In the genomic region with DNA sequence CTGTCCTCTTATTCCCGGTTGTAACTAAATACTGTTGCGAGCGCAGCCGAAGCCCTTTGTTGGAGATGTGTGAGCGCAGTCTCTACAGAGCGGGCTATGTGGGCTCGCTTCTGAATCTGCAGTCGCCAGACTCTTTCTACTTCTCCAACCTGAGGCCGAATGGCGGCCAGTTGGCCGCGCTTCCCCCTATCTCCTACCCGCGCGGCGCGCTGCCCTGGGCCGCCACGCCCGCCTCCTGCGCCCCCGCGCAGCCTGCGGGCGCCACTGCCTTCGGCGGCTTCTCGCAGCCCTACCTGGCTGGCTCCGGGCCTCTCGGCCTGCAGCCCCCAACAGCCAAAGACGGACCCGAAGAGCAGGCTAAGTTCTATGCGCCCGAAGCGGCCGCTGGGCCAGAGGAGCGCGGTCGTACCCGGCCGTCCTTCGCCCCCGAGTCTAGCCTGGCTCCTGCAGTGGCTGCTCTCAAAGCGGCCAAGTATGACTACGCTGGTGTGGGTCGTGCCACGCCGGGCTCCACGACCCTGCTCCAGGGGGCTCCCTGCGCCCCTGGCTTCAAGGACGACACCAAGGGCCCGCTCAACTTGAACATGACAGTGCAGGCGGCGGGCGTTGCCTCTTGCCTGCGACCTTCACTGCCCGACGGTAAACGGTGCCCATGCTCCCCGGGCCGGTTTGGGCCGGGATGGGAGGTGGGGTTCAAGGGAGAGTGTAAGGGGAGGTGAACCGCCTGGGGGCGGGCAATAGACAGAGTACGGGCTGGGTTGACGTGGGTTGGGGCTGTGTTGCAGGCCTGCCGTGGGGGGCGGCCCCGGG, we compare ENCODE assay signal across 14 cellular contexts. TPM values are rescaled to one million over a fixed set of nuclear protein-coding genes. Genes with fewer than 3 reads are reported as not detected.
DNase-seq lines count a peak whose midpoint lies in the region; TF ChIP-seq lines count a peak whose summit lies in the region.
"Had no signal": no experiment of that assay in that cellular context is flagged by ENCODE, and none has a peak within 500 bp of the region (broad histone marks: within the 10 kb centered on the region; RNA-seq: fewer than 3 reads in every experiment).

A gene with protein sequence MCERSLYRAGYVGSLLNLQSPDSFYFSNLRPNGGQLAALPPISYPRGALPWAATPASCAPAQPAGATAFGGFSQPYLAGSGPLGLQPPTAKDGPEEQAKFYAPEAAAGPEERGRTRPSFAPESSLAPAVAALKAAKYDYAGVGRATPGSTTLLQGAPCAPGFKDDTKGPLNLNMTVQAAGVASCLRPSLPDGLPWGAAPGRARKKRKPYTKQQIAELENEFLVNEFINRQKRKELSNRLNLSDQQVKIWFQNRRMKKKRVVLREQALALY (plus strand): TSS at position 59 of the 810 bp plus-strand sequence. CDS start 7 bp downstream, at position 66.

- intact Hi-C loops in activated T-helper 1 cell treated with anti-CD3 and anti-CD28 coated beads, Interleukin-12 subunit alpha, Interleukin-12 subunit beta, Interleukin-2, Interleukin-4 antibody, amounts not matched to agents 30 ng/mL and 10 ng/mL and 1 ng/mL, durations not matched to agents 14 hours and 24 hours and 36 hours (cut with micrococcal nuclease): no loop called here

- H3K9me3 Mint-ChIP-seq in activated T-helper 1 cell treated with anti-CD3 and anti-CD28 coated beads, Interleukin-12 subunit alpha, Interleukin-12 subunit beta, Interleukin-2, Interleukin-4 antibody, amounts not matched to agents 30 ng/mL and 10 ng/mL and 1 ng/mL, durations not matched to agents 14 hours and 24 hours and 36 hours: no peaks in the 10 kb centered on the region
- H3K9me3 Mint-ChIP-seq in type B pancreatic cell: no peaks in the 10 kb centered on the region
- H3K9me3 Mint-ChIP-seq: T-helper 1 cell treated with Interleukin-12 subunit alpha and Interleukin-12 subunit beta and Interleukin-4 antibody, amounts not matched to agents 30 μg/mL and 1 μg/mL, for 36 hours had no signal

- DNase-seq in activated effector memory CD4-positive, alpha-beta T cell treated with anti-CD3 and anti-CD28 coated beads, Interleukin-2, amount 50 U/mL, for 16 hours: peak; percentile 59
- DNase-seq in activated effector memory CD4-positive, alpha-beta T cell treated with Interleukin-2 at 50 U/mL for 16 hours: no peak
- no peak for DNase-seq in activated T-helper 1 cell treated with anti-CD3 and anti-CD28 coated beads, Interleukin-12 subunit alpha, Interleukin-12 subunit beta, Interleukin-2, Interleukin-4 antibody, amounts not matched to agents 30 ng/mL and 10 ng/mL and 1 ng/mL, durations not matched to agents 14 hours and 24 hours and 36 hours (ENCODE audit: low spot score)
- DNase-seq in left kidney (ENCODE audit: low read depth, low spot score) (peak; percentile 81), type B pancreatic cell (ENCODE audit: extremely low spot score, unreplicated experiment) (peak; percentile 66), KG1 (lab: John Stamatoyannopoulos, UW) (no peak), anterior cingulate cortex (lab: John Stamatoyannopoulos, UW) (no peak), NCI-H187 (lab: John Stamatoyannopoulos, UW) (no peak)
- DNase-seq: activated CD4-positive, CD25-positive, alpha-beta regulatory T cell treated with anti-CD3 and anti-CD28 coated beads, Interleukin-2, amount 50 U/mL, for 72 hours; amygdala; cortex of kidney had no signal

- H3K27ac Mint-ChIP-seq in activated T-helper 1 cell treated with anti-CD3 and anti-CD28 coated beads, Interleukin-12 subunit alpha, Interleukin-12 subunit beta, Interleukin-2, Interleukin-4 antibody, amounts not matched to agents 30 ng/mL and 10 ng/mL and 1 ng/mL, durations not matched to agents 14 hours and 24 hours and 36 hours: peak within 1 kb of the TSS; percentile 34
- H3K27ac Mint-ChIP-seq in type B pancreatic cell: no peak within 1 kb of the TSS
- H3K27ac Mint-ChIP-seq: T-helper 1 cell treated with Interleukin-12 subunit alpha and Interleukin-12 subunit beta and Interleukin-4 antibody, amounts not matched to agents 30 μg/mL and 1 μg/mL, for 36 hours had no signal

- no peaks in the 10 kb centered on the region for H3K36me3 Mint-ChIP-seq in activated T-helper 1 cell treated with anti-CD3 and anti-CD28 coated beads, Interleukin-12 subunit alpha, Interleukin-12 subunit beta, Interleukin-2, Interleukin-4 antibody, amounts not matched to agents 30 ng/mL and 10 ng/mL and 1 ng/mL, durations not matched to agents 14 hours and 24 hours and 36 hours (ENCODE audit: low read depth)
- H3K36me3 Mint-ChIP-seq in type B pancreatic cell: no peaks in the 10 kb centered on the region

- peaks cover 10% of the 10 kb centered on the region for H3K4me1 Mint-ChIP-seq in activated T-helper 1 cell treated with anti-CD3 and anti-CD28 coated beads, Interleukin-12 subunit alpha, Interleukin-12 subunit beta, Interleukin-2, Interleukin-4 antibody, amounts not matched to agents 30 ng/mL and 10 ng/mL and 1 ng/mL, durations not matched to agents 14 hours and 24 hours and 36 hours (ENCODE audit: low read depth)
- H3K4me1 Mint-ChIP-seq in type B pancreatic cell (ENCODE audit: unreplicated experiment): peaks cover 7% of the 10 kb centered on the region

- no peak within 1 kb of the TSS for H3K4me3 Mint-ChIP-seq in activated T-helper 1 cell treated with anti-CD3 and anti-CD28 coated beads, Interleukin-12 subunit alpha, Interleukin-12 subunit beta, Interleukin-2, Interleukin-4 antibody, amounts not matched to agents 30 ng/mL and 10 ng/mL and 1 ng/mL, durations not matched to agents 14 hours and 24 hours and 36 hours
- H3K4me3 Mint-ChIP-seq in type B pancreatic cell: peak within 1 kb of the TSS; percentile 66
- H3K4me3 Mint-ChIP-seq: T-helper 1 cell treated with Interleukin-12 subunit alpha and Interleukin-12 subunit beta and Interleukin-4 antibody, amounts not matched to agents 30 μg/mL and 1 μg/mL, for 36 hours had no signal

- no peak for TF ChIP-seq CTCF in type B pancreatic cell (conservative IDR thresholded peaks at IDR 0.05)

- H3K27me3 Mint-ChIP-seq in activated T-helper 1 cell treated with anti-CD3 and anti-CD28 coated beads, Interleukin-12 subunit alpha, Interleukin-12 subunit beta, Interleukin-2, Interleukin-4 antibody, amounts not matched to agents 30 ng/mL and 10 ng/mL and 1 ng/mL, durations not matched to agents 14 hours and 24 hours and 36 hours (ENCODE audit: insufficient read depth): peaks cover 89% of the 10 kb centered on the region
- H3K27me3 Mint-ChIP-seq in type B pancreatic cell: peaks cover 98% of the 10 kb centered on the region

RNA-seq across cellular contexts. Expression of the gene that starts here (rescaled TPM):
- total RNA-seq in activated T-helper 1 cell treated with anti-CD3 and anti-CD28 coated beads, Interleukin-12 subunit alpha, Interleukin-12 subunit beta, Interleukin-2, Interleukin-4 antibody, amounts not matched to agents 30 ng/mL and 10 ng/mL and 1 ng/mL, durations not matched to agents 14 hours and 24 hours and 36 hours: not detected in 2 replicates
- total RNA-seq in type B pancreatic cell (ENCODE audit: low replicate concordance): not detected in 2 replicates
- total RNA-seq: esophagus muscularis mucosa, tibial nerve had no signal

Comparison
In these comparisons a context has a peak if more than half of its experiments do, and no peak if none do; other contexts are left out.
1. DNase-seq: peak in activated effector memory CD4-positive, alpha-beta T cell treated with anti-CD3 and anti-CD28 coated beads, Interleukin-2, amount 50 U/mL, for 16 hours (single experiment) and left kidney (single experiment); none in activated effector memory CD4-positive, alpha-beta T cell treated with Interleukin-2 at 50 U/mL for 16 hours (single experiment), activated T-helper 1 cell treated with anti-CD3 and anti-CD28 coated beads, Interleukin-12 subunit alpha, Interleukin-12 subunit beta, Interleukin-2, Interleukin-4 antibody, amounts not matched to agents 30 ng/mL and 10 ng/mL and 1 ng/mL, durations not matched to agents 14 hours and 24 hours and 36 hours (single experiment), KG1 (single experiment), anterior cingulate cortex (0 of 58) and NCI-H187 (0 of 2).
2. Peak in DNase-seq in type B pancreatic cell; RNA of the gene not detected or under 1 TPM.